1 cellular context compared by ENCODE assay signal in genomic region chr6:118776607-118777549, GRCh38.
TF ChIP-seq lines count a peak whose summit lies in the region.

No MANE protein-coding gene starts in this region.

TF ChIP-seq in GM23338, 12 proteins besides CTCF, POLR2A, EP300 and RAD21 (continued from another document):
- TF ChIP-seq REST (IDR thresholded peaks at IDR 0.05; ENCODE audit: unreplicated experiment), result no peak
